15 cellular contexts compared by ENCODE assay signal in genomic region chr9:27430754-27431540, GRCh38.
DNase-seq lines count a peak whose midpoint lies in the region; ATAC-seq and TF ChIP-seq lines count a peak whose summit lies in the region.
"Had no signal": no experiment of that assay in that cellular context is flagged by ENCODE, and none has a peak within 500 bp of the region (broad histone marks: within the 10 kb centered on the region; RNA-seq: fewer than 3 reads in every experiment).

No MANE protein-coding gene starts in this region.

- ATAC-seq in RWPE2 (ENCODE audit: low read depth) = no peak
- ATAC-seq: GM12878, HepG2, left lobe of liver, natural killer cell had no signal

- H3K36me3 ChIP-seq in RWPE2 (ENCODE audit: low read depth) (0 out of 2 replicates have a peak, but pooled peaks cover 4% of the 10 kb centered on the region), ovary (no peaks in the 10 kb centered on the region), thyroid gland (no peaks in the 10 kb centered on the region), A673 (ENCODE audit: insufficient read depth, low read length, poor library complexity, severe bottlenecking) (no peaks in the 10 kb centered on the region), Peyer's patch (no peaks in the 10 kb centered on the region)
- H3K36me3 ChIP-seq: colonic mucosa had no signal

- peak overlapping the region; percentile 100 for H3K27ac ChIP-seq in RWPE2 (ENCODE audit: poor library complexity, severe bottlenecking)
- H3K27ac ChIP-seq in ovary = peak overlapping the region; percentile 50 to 56
- H3K27ac ChIP-seq in thyroid gland = peak overlapping the region; percentile 90 to 99 (median 94)
- no peak overlapping the region for H3K27ac ChIP-seq in A673 (ENCODE audit: low read depth, low read length, poor library complexity, severe bottlenecking)
- H3K27ac ChIP-seq in Peyer's patch = peak overlapping the region in 2 of 4 donors; percentile 41 to 66
- H3K27ac ChIP-seq: colonic mucosa had no signal

- H3K4me1 ChIP-seq in RWPE2 (ENCODE audit: insufficient read depth, poor library complexity, severe bottlenecking) (peaks cover 66% of the 10 kb centered on the region), ovary (ENCODE audit: insufficient read depth) (peaks cover 50% of the 10 kb centered on the region), thyroid gland (peaks cover 89 to 90% of the 10 kb centered on the region in 2 donors), A673 (ENCODE audit: insufficient read depth, low read length, poor library complexity, severe bottlenecking) (no peaks in the 10 kb centered on the region), Peyer's patch (peaks cover 0 to 29% (median 0%) of the 10 kb centered on the region in 4 donors)

- H3K27me3 ChIP-seq in RWPE2 (ENCODE audit: insufficient read depth, poor library complexity, severe bottlenecking) (no peaks in the 10 kb centered on the region), ovary (no peaks in the 10 kb centered on the region), thyroid gland (no peaks in the 10 kb centered on the region), A673 (replicated peaks; ENCODE audit: insufficient read depth, low read depth, low read length, poor library complexity) (no peaks in the 10 kb centered on the region), Peyer's patch (no peaks in the 10 kb centered on the region)
- H3K27me3 ChIP-seq: colonic mucosa had no signal

- no peak for TF ChIP-seq POLR2A in ovary (IDR thresholded peaks at IDR 0.05)
- TF ChIP-seq POLR2A in thyroid gland (IDR thresholded peaks at IDR 0.05) = no peak
- TF ChIP-seq POLR2A in Peyer's patch (IDR thresholded peaks at IDR 0.05) = no peak

- intact Hi-C loops in ovary (cut with DNase I) (loop anchor here in 1 of 4 donors (10.0 kb wide), 1 partner anchor 56 kb away; no protein-coding TSS in a partner anchor), thyroid gland (cut with DNase I) (no loop called here), A673 (cut with micrococcal nuclease; ENCODE audit: unreplicated experiment) (no loop called here)

- 50 to 53% (median 53%) methylated on average over 5 of the region's 5 CpGs for whole genome bisulfite sequencing in ovary, 3 donors
- WGBS in thyroid gland, 2 donors = 21 to 33% methylated on average over 5 of the region's 5 CpGs

- no TSS peak for BruUV-seq in A673 (replicated peaks; lab: Mats Ljungman, UMichigan)

- TF ChIP-seq CTCF in RWPE2 (IDR thresholded peaks at IDR 0.05; ENCODE audit: poor library complexity, severe bottlenecking) (no peak), ovary (IDR thresholded peaks at IDR 0.05) (no peak), thyroid gland (IDR thresholded peaks at IDR 0.05) (peak in 1 of 6 experiments; percentile 10), A673 (conservative IDR thresholded peaks at IDR 0.05; ENCODE audit: low read depth, low read length) (no peak), Peyer's patch (IDR thresholded peaks at IDR 0.05) (no peak)

- DNase-seq in RWPE2 (ENCODE audit: low spot score) = no peak
- peak; percentile 46 for DNase-seq in fibroblast of gingiva (ENCODE audit: low read depth)
- DNase-seq in ovary = no peak
- no peak for DNase-seq in thyroid gland
- no peak for DNase-seq in A172 (ENCODE audit: low spot score)
- no peak for DNase-seq in A673 (ENCODE audit: low spot score)
- no peak for DNase-seq in Peyer's patch
- DNase-seq: activated effector memory CD4-positive, alpha-beta T cell treated with Interleukin-2 at 50 U/mL for 16 hours; colonic mucosa; H7; natural killer cell; stimulated activated CD4-positive, alpha-beta T cell treated with anti-CD3 and anti-CD28 coated beads, Interleukin-4, amount 100 ng/mL, for 24 hours had no signal

- CTCF ChIA-PET in A673 (lab: Charles Lee) = no interaction called here

- no peak for TF ChIP-seq EP300 in ovary (IDR thresholded peaks at IDR 0.05)

- H3K9me3 ChIP-seq in RWPE2 (ENCODE audit: severe bottlenecking) (no peaks in the 10 kb centered on the region), ovary (no peaks in the 10 kb centered on the region), thyroid gland (no peaks in the 10 kb centered on the region), A673 (ENCODE audit: low read depth, low read length, poor library complexity, severe bottlenecking) (no peaks in the 10 kb centered on the region), Peyer's patch (no peaks in the 10 kb centered on the region)
- H3K9me3 ChIP-seq: colonic mucosa had no signal

- POLR2A ChIA-PET in A673 (lab: Charles Lee; ENCODE audit: low non-redundant PET) = no interaction called here

- H3K4me3 ChIP-seq in RWPE2 (ENCODE audit: severe bottlenecking) (no peak overlapping the region), ovary (no peak overlapping the region), thyroid gland (replicated peaks in 1 of 3) (no peak overlapping the region), A673 (ENCODE audit: low read depth, low read length, poor library complexity, severe bottlenecking) (no peak overlapping the region), Peyer's patch (no peak overlapping the region)
- H3K4me3 ChIP-seq: colonic mucosa, GM12878 had no signal
